Comparison of ENCODE assay signal across 8 cellular contexts in genomic region chr16:81469710-81470481, GRCh38. TPM values are rescaled to one million over a fixed set of nuclear protein-coding genes. Genes with fewer than 3 reads are reported as not detected.
A peak's percentile ranks its signal among the peaks of the same experiment; 100 is the strongest.
DNase-seq lines count a peak whose midpoint lies in the region; ATAC-seq and TF ChIP-seq lines count a peak whose summit lies in the region.

No MANE protein-coding gene starts in this region.

- peak; percentile 31 for DNase-seq in NK-92 treated with Interleukin-12 subunit alpha and Interleukin-12 subunit beta, amount 100 ng/mL, for 24 hours (lab: John Stamatoyannopoulos, UW)
- DNase-seq in NK-92 (lab: John Stamatoyannopoulos, UW; ENCODE audit: unreplicated experiment) (no peak), SIG-M5 (lab: John Stamatoyannopoulos, UW) (peak; percentile 86), epithelial cell of prostate (ENCODE audit: low read depth, low spot score) (no peak), stomach (peak; percentile 44), COR-L47 (lab: John Stamatoyannopoulos, UW) (no peak), NCI-H774 (lab: John Stamatoyannopoulos, UW) (no peak)

- no peaks in the 10 kb centered on the region for H3K27me3 ChIP-seq in stomach

- no peak for TF ChIP-seq POLR2A in stomach (IDR thresholded peaks at IDR 0.05)

- TF ChIP-seq CTCF in stomach (IDR thresholded peaks at IDR 0.05) = no peak

- H3K36me3 ChIP-seq in stomach = peaks cover 0 to 12% (median 8%) of the 10 kb centered on the region in 4 donors

- WGBS in stomach, 5 donors = 58 to 63% (median 60%) methylated on average over 12 of the region's 12 CpGs

- intact Hi-C loops in stomach (cut with DNase I; ENCODE audit: low total_unique reads) = no loop called here

- H3K4me3 ChIP-seq in stomach = no peak overlapping the region

- TF ChIP-seq EP300 in stomach (IDR thresholded peaks at IDR 0.05) = no peak

- no peaks in the 10 kb centered on the region for H3K9me3 ChIP-seq in stomach

- H3K4me1 ChIP-seq in stomach = peaks cover 41 to 97% (median 76%) of the 10 kb centered on the region in 4 donors

- H3K27ac ChIP-seq in epithelial cell of prostate = peak overlapping the region; percentile 20
- peak overlapping the region; percentile 48 to 76 (median 60) for H3K27ac ChIP-seq in stomach

- peak; percentile 79 for ATAC-seq in HG02973 (IDR thresholded peaks at IDR 0.05; ENCODE audit: unreplicated experiment)

RNA-seq across cellular contexts. Expression of gene CMIP, which starts 25.3 kb away (rescaled TPM):
- 10 to 100 TPM; 11.1 to 71.0 (median 31.9) TPM for total RNA-seq in stomach
- 10 to 100 TPM; 11.5 to 54.3 (median 30.5) TPM for polyA plus RNA-seq in stomach

Comparison
In these comparisons a context has a peak if more than half of its experiments do, and no peak if none do; other contexts are left out.
1. DNase-seq: peak in NK-92 treated with Interleukin-12 subunit alpha and Interleukin-12 subunit beta, amount 100 ng/mL, for 24 hours (single experiment), SIG-M5 (single experiment) and stomach (single experiment); none in NK-92 (single experiment), epithelial cell of prostate (single experiment), COR-L47 (single experiment) and NCI-H774 (single experiment).